In genomic region chr5:93585054-93585751, GRCh38 we compare ENCODE assay signal across 8 cellular contexts. TPM values are rescaled to one million over a fixed set of nuclear protein-coding genes. Genes with fewer than 3 reads are reported as not detected.
DNase-seq lines count a peak whose midpoint lies in the region; ATAC-seq and TF ChIP-seq lines count a peak whose summit lies in the region.

No MANE protein-coding gene starts in this region.

- H3K4me1 Mint-ChIP-seq in endothelial cell (ENCODE audit: unreplicated experiment), result peaks cover 24% of the 10 kb centered on the region
- peaks cover 28% of the 10 kb centered on the region for H3K4me1 Mint-ChIP-seq in neural crest cell

- no peak for ATAC-seq in HG02938 (IDR thresholded peaks at IDR 0.05; ENCODE audit: unreplicated experiment)

- H3K27me3 Mint-ChIP-seq in endothelial cell (ENCODE audit: unreplicated experiment) (peaks cover 34% of the 10 kb centered on the region), neural crest cell (ENCODE audit: low read depth) (peaks cover 41% of the 10 kb centered on the region)

- H3K36me3 Mint-ChIP-seq in endothelial cell (ENCODE audit: low read depth, unreplicated experiment) (peaks cover 11% of the 10 kb centered on the region), neural crest cell (ENCODE audit: low read depth) (peaks cover 45% of the 10 kb centered on the region)

- DNase-seq in NCI-H82 (lab: John Stamatoyannopoulos, UW), result peak; percentile 43
- DNase-seq in NCI-H82 treated with DMSO at 0.1 percent for 48 hours (lab: John Stamatoyannopoulos, UW; ENCODE audit: unreplicated experiment), result no peak
- DNase-seq in RKO (ENCODE audit: low spot score), result peak; percentile 67
- DNase-seq in endothelial cell (ENCODE audit: low spot score), result no peak
- no peak for DNase-seq in neural crest cell (ENCODE audit: low read depth, low spot score)
- DNase-seq in T-helper 2 cell, result no peak
- no peak for DNase-seq in KG1 (lab: John Stamatoyannopoulos, UW)

- H3K27ac Mint-ChIP-seq in endothelial cell (ENCODE audit: unreplicated experiment), result no peak overlapping the region
- H3K27ac Mint-ChIP-seq in neural crest cell (ENCODE audit: unreplicated experiment), result peak overlapping the region; percentile 99

- no peaks in the 10 kb centered on the region for H3K9me3 Mint-ChIP-seq in endothelial cell (ENCODE audit: unreplicated experiment)
- H3K9me3 Mint-ChIP-seq in neural crest cell, result no peaks in the 10 kb centered on the region

- TF ChIP-seq CTCF in endothelial cell (IDR thresholded peaks at IDR 0.05; ENCODE audit: unreplicated experiment) (no peak), neural crest cell (conservative IDR thresholded peaks at IDR 0.05) (no peak)

- H3K4me3 Mint-ChIP-seq in endothelial cell (ENCODE audit: unreplicated experiment) (peak overlapping the region; percentile 89), neural crest cell (peak overlapping the region; percentile 100)

RNA-seq across cellular contexts. Expression of gene NR2F1, which starts 2.2 kb away (rescaled TPM):
- total RNA-seq in endothelial cell (ENCODE audit: unreplicated experiment) (2.1 TPM), neural crest cell (411 and 426 TPM in 2 replicates)

RNA-seq across cellular contexts. Expression of gene NR2F1-AS1, which starts 4.2 kb away (rescaled TPM):
- total RNA-seq in endothelial cell (ENCODE audit: unreplicated experiment) (6.4 TPM), neural crest cell (52.4 and 53.1 TPM in 2 replicates)

Comparison
In these comparisons a context has a peak if more than half of its experiments do, and no peak if none do; other contexts are left out.
1. DNase-seq: peak in NCI-H82 (single experiment) and RKO (single experiment); none in NCI-H82 treated with DMSO at 0.1 percent for 48 hours (single experiment), endothelial cell (single experiment), neural crest cell (single experiment), T-helper 2 cell (0 of 5) and KG1 (single experiment).
2. RNA of gene NR2F1, which starts 2.2 kb away (total RNA-seq): 411 to 426 TPM in neural crest cell; 2.1 TPM in endothelial cell (single experiment); every median in the first group is over 100 times any median in the second.